Comparison of ENCODE assay signal across 16 cellular contexts in the genomic region with DNA sequence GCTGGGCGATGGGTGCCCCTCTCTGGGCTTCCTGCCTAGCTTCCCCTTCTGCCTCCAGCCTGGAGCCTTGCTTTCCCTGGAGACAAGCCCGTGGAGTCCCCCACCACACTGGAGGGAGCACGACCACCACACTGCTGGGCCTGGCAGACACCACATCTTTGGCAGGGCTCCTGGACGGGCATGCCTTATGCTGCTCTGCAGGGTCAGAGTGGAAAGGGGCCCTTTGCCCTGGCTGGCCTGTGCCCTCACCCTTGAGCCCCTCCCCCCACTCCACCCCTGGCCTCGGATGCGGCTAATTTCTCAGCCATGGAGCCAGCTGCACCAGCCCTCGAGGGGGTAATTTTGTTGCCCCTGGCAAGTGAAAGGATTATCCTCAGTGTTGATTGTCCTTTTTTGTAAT.
DNase-seq lines count a peak whose midpoint lies in the region; ATAC-seq, FAIRE-seq and TF ChIP-seq lines count a peak whose summit lies in the region.
"Had no signal": no experiment of that assay in that cellular context is flagged by ENCODE, and none has a peak within 500 bp of the region (broad histone marks: within the 10 kb centered on the region; RNA-seq: fewer than 3 reads in every experiment).

No MANE protein-coding gene starts in this region.

- H3K27ac Mint-ChIP-seq in glutamatergic neuron (ENCODE audit: unreplicated experiment), result no peak overlapping the region
- H3K27ac Mint-ChIP-seq: CD4-positive, alpha-beta T cell had no signal

- peaks cover 5% of the 10 kb centered on the region for H3K9me3 Mint-ChIP-seq in glutamatergic neuron (ENCODE audit: unreplicated experiment)
- H3K9me3 Mint-ChIP-seq: CD4-positive, alpha-beta T cell had no signal

- TF ChIP-seq RAD21 in HepG2 (CRISPR knock-in tag; IDR thresholded peaks at IDR 0.05), result no peak

- no peaks in the 10 kb centered on the region for H4K20me1 ChIP-seq in HepG2 (ENCODE audit: insufficient read depth, low read length)

- TF ChIP-seq EP300 in HepG2 (IDR thresholded peaks at IDR 0.05; ENCODE audit: low read depth in 2 of 2, low read length in 2 of 2) (no peak), HepG2 (CRISPR knock-in tag; IDR thresholded peaks at IDR 0.05; ENCODE audit: borderline replicate concordance) (no peak)

- intact Hi-C loops in right lobe of liver (cut with DNase I) (no loop called here), HepG2 (cut with micrococcal nuclease; ENCODE audit: unreplicated experiment) (no loop called here), upper lobe of right lung (cut with DNase I) (no loop called here)

- TF ChIP-seq CTCF in right lobe of liver (IDR thresholded peaks at IDR 0.05) (no peak), HepG2 (CRISPR knock-in tag; IDR thresholded peaks at IDR 0.05) (no peak), glutamatergic neuron (IDR thresholded peaks at IDR 0.05; ENCODE audit: partially characterized antibody, unreplicated experiment) (no peak), upper lobe of right lung (IDR thresholded peaks at IDR 0.05) (no peak), GM20000 (IDR thresholded peaks at IDR 0.05; ENCODE audit: extremely low read depth, missing control alignments) (no peak)

- H3K9ac ChIP-seq in HepG2 (ENCODE audit: insufficient read depth, low read depth, low read length), result no peak overlapping the region

- POLR2A ChIA-PET in HepG2 (lab: Yijun Ruan, JAX), result no interaction called here

- no peaks in the 10 kb centered on the region for H3K36me3 ChIP-seq in right lobe of liver
- no peaks in the 10 kb centered on the region for H3K36me3 ChIP-seq in HepG2 (replicated peaks in 1 of 2; ENCODE audit: control insufficient read depth in 1 of 2, insufficient read depth in 2 of 2, low read length in 2 of 2)
- H3K36me3 ChIP-seq in upper lobe of right lung, result no peaks in the 10 kb centered on the region

- H3K4me2 ChIP-seq in HepG2 (ENCODE audit: low read depth, low read length), result no peak overlapping the region

- peaks cover 9% of the 10 kb centered on the region for H3K36me3 Mint-ChIP-seq in glutamatergic neuron (ENCODE audit: unreplicated experiment)

- in situ Hi-C loops in HepG2 (cut with HindIII; ENCODE audit: extremely low pct_ligation_motif_present, low pct_unique_long_range_greater_than_20kb), result no loop called here

- no peaks in the 10 kb centered on the region for H3K79me2 ChIP-seq in HepG2 (ENCODE audit: insufficient read depth, low read length)

- no peak for TF ChIP-seq POLR2A in right lobe of liver (IDR thresholded peaks at IDR 0.05)
- TF ChIP-seq POLR2A in HepG2 (IDR thresholded peaks at IDR 0.05; ENCODE audit: insufficient read depth in 1 of 2, low read depth in 2 of 2, low read length in 2 of 2), result no peak

- 17% methylated on average over 6 of the region's 7 CpGs for WGBS in right lobe of liver (ENCODE audit: insufficient coverage, low coverage, low lambda C conversion rate, missing lambda C conversion rate)
- WGBS in HepG2 (ENCODE audit: low lambda C conversion rate), result 0% methylated on average over 6 of the region's 7 CpGs

- no peaks in the 10 kb centered on the region for H3K4me1 ChIP-seq in right lobe of liver
- no peaks in the 10 kb centered on the region for H3K4me1 ChIP-seq in HepG2 (ENCODE audit: insufficient read depth, low read length)
- no peaks in the 10 kb centered on the region for H3K4me1 ChIP-seq in upper lobe of right lung

- H3K27me3 ChIP-seq in right lobe of liver, result no peaks in the 10 kb centered on the region
- H3K27me3 ChIP-seq in HepG2 (ENCODE audit: control insufficient read depth in 1 of 2, insufficient read depth in 2 of 2, low read length in 2 of 2), result peaks cover 3 to 19% of the 10 kb centered on the region in 2 experiments; a peak in 3 of 5 replicates
- H3K27me3 ChIP-seq in upper lobe of right lung, result no peaks in the 10 kb centered on the region

- H3K4me3 ChIP-seq in right lobe of liver (no peak overlapping the region), HepG2 (replicated peaks in 1 of 3; ENCODE audit: insufficient read depth in 1 of 3, low read depth in 2 of 3, low read length in 3 of 3) (no peak overlapping the region), upper lobe of right lung (no peak overlapping the region)
- H3K4me3 ChIP-seq: K562, SK-N-MC had no signal

- peaks cover 13% of the 10 kb centered on the region for H3K4me1 Mint-ChIP-seq in glutamatergic neuron (ENCODE audit: low read depth, unreplicated experiment)

- no peak overlapping the region for H3K27ac ChIP-seq in right lobe of liver
- H3K27ac ChIP-seq in HepG2 (ENCODE audit: extremely low read length, insufficient read depth, low read length), result no peak overlapping the region
- H3K27ac ChIP-seq in upper lobe of right lung, result no peak overlapping the region
- H3K27ac ChIP-seq: SK-N-MC had no signal

- no peak for DNase-seq in right lobe of liver
- no peak for DNase-seq in HepG2 (ENCODE audit: low spot score)
- DNase-seq in NCI-H69 (lab: John Stamatoyannopoulos, UW), result peak; percentile 62
- DNase-seq in glutamatergic neuron, result peak; percentile 40
- DNase-seq in upper lobe of right lung, result no peak
- DNase-seq in middle frontal gyrus (ENCODE audit: extremely low spot score, low spot score), result no peak
- DNase-seq in GM20000 (ENCODE audit: low spot score), result no peak
- no peak for DNase-seq in AML-193 (lab: John Stamatoyannopoulos, UW)
- DNase-seq: CD4-positive, alpha-beta T cell; NCI-H187; NCI-H446; Right ventricle myocardium superior had no signal

- BruUV-seq in HepG2 (replicated peaks; lab: Mats Ljungman, UMichigan), result no TSS peak

- FAIRE-seq in HepG2 (lab: Jason Lieb, UNC), result no peak
- FAIRE-seq: K562, RCC 7860 had no signal

- H3K9me3 ChIP-seq in right lobe of liver (no peaks in the 10 kb centered on the region), HepG2 (ENCODE audit: low read length) (no peaks in the 10 kb centered on the region), upper lobe of right lung (no peaks in the 10 kb centered on the region)

- peak in 3 of 4 donors; percentile 46 to 63 (median 54) for ATAC-seq in right lobe of liver
- no peak for ATAC-seq in HepG2
- peak; percentile 13 for ATAC-seq in upper lobe of right lung
- ATAC-seq: HCT116, K562 had no signal

- CTCF ChIA-PET in HepG2 (lab: Yijun Ruan, JAX; ENCODE audit: low intra/inter-chr PET ratio, low total read pairs), result no interaction called here

- H3K4me3 Mint-ChIP-seq in glutamatergic neuron (ENCODE audit: unreplicated experiment), result no peak overlapping the region
- H3K4me3 Mint-ChIP-seq: CD4-positive, alpha-beta T cell had no signal

- H2AFZ ChIP-seq in HepG2 (ENCODE audit: low read length), result no peak overlapping the region

- peaks cover 5% of the 10 kb centered on the region for H3K27me3 Mint-ChIP-seq in glutamatergic neuron (ENCODE audit: unreplicated experiment)
- H3K27me3 Mint-ChIP-seq: CD4-positive, alpha-beta T cell had no signal

TF ChIP-seq in HepG2, 621 proteins besides CTCF, POLR2A, EP300 and RAD21 (continues in another document):
- TF ChIP-seq ZNF30 (CRISPR knock-in tag; IDR thresholded peaks at IDR 0.05) (no peak), AGO1 (IDR thresholded peaks at IDR 0.05; ENCODE audit: low read depth, low read length, poor library complexity, severe bottlenecking) (no peak)

Comparison
In these comparisons a context has a peak if more than half of its experiments do, and no peak if none do; other contexts are left out.
1. DNase-seq: peak in NCI-H69 (single experiment) and glutamatergic neuron (single experiment); none in right lobe of liver (0 of 3), HepG2 (single experiment), upper lobe of right lung (single experiment), middle frontal gyrus (single experiment), GM20000 (single experiment) and AML-193 (0 of 2).